1 cellular context compared by ENCODE assay signal in the genomic region with DNA sequence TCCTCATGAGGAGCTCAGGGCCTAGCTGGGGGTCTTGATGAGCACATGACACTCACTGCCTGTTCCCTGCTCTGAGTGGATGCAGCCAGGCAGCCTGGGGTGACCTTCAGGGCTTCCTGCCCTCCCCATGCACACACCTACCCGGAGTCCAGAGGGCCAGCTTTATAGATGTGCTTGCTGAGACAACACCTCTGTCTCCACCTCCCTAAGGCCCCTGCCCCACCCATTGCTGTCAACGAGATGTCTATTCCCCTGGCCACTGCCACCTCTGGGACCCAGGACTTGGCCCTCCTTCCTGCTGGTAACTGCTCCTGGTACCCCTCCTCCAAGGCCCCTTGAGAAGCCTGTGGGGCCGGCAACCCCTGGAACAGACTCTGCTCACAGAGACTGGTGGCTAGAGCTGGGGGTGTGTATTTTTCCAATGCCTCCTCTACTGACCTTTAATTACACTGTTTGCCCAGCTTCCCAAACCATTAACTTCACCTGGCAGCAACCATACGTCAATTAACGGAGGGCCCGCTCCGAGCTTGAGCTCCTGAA.
TF ChIP-seq lines count a peak whose summit lies in the region.

No MANE protein-coding gene starts in this region.

TF ChIP-seq in K562, 482 proteins besides CTCF, POLR2A, EP300 and RAD21 (continued from another document):
- TF ChIP-seq, protein P1, sequence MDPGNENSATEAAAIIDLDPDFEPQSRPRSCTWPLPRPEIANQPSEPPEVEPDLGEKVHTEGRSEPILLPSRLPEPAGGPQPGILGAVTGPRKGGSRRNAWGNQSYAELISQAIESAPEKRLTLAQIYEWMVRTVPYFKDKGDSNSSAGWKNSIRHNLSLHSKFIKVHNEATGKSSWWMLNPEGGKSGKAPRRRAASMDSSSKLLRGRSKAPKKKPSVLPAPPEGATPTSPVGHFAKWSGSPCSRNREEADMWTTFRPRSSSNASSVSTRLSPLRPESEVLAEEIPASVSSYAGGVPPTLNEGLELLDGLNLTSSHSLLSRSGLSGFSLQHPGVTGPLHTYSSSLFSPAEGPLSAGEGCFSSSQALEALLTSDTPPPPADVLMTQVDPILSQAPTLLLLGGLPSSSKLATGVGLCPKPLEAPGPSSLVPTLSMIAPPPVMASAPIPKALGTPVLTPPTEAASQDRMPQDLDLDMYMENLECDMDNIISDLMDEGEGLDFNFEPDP (CRISPR knock-in tag; IDR thresholded peaks at IDR 0.05), result no peak
- TF ChIP-seq, protein P2, sequence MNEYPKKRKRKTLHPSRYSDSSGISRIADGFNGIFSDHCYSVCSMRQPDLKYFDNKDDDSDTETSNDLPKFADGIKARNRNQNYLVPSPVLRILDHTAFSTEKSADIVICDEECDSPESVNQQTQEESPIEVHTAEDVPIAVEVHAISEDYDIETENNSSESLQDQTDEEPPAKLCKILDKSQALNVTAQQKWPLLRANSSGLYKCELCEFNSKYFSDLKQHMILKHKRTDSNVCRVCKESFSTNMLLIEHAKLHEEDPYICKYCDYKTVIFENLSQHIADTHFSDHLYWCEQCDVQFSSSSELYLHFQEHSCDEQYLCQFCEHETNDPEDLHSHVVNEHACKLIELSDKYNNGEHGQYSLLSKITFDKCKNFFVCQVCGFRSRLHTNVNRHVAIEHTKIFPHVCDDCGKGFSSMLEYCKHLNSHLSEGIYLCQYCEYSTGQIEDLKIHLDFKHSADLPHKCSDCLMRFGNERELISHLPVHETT (CRISPR knock-in tag; conservative IDR thresholded peaks at IDR 0.05 in 1 of 2, IDR thresholded peaks at IDR 0.05 in 1 of 2), result no peak
- TF ChIP-seq, protein P3, sequence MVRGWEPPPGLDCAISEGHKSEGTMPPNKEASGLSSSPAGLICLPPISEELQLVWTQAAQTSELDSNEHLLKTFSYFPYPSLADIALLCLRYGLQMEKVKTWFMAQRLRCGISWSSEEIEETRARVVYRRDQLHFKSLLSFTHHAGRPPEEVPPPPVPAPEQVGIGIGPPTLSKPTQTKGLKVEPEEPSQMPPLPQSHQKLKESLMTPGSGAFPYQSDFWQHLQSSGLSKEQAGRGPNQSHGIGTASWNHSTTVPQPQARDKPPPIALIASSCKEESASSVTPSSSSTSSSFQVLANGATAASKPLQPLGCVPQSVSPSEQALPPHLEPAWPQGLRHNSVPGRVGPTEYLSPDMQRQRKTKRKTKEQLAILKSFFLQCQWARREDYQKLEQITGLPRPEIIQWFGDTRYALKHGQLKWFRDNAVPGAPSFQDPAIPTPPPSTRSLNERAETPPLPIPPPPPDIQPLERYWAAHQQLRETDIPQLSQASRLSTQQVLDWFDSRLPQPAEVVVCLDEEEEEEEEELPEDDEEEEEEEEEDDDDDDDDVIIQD (CRISPR knock-in tag; IDR thresholded peaks at IDR 0.05), result no peak
- TF ChIP-seq ZNF707 (CRISPR knock-in tag; conservative IDR thresholded peaks at IDR 0.05) (no peak), BCL6 (CRISPR knock-in tag; IDR thresholded peaks at IDR 0.05) (no peak), HNRNPL (IDR thresholded peaks at IDR 0.05; ENCODE audit: low read depth, low read length) (no peak), OTX1 (CRISPR knock-in tag; IDR thresholded peaks at IDR 0.05) (no peak), SMAD3 (CRISPR knock-in tag; conservative IDR thresholded peaks at IDR 0.05) (no peak), ZNF76 (CRISPR knock-in tag; IDR thresholded peaks at IDR 0.05; ENCODE audit: borderline replicate concordance) (no peak), PURB (CRISPR knock-in tag; IDR thresholded peaks at IDR 0.05; ENCODE audit: low read depth) (no peak)
- TF ChIP-seq, protein P4, sequence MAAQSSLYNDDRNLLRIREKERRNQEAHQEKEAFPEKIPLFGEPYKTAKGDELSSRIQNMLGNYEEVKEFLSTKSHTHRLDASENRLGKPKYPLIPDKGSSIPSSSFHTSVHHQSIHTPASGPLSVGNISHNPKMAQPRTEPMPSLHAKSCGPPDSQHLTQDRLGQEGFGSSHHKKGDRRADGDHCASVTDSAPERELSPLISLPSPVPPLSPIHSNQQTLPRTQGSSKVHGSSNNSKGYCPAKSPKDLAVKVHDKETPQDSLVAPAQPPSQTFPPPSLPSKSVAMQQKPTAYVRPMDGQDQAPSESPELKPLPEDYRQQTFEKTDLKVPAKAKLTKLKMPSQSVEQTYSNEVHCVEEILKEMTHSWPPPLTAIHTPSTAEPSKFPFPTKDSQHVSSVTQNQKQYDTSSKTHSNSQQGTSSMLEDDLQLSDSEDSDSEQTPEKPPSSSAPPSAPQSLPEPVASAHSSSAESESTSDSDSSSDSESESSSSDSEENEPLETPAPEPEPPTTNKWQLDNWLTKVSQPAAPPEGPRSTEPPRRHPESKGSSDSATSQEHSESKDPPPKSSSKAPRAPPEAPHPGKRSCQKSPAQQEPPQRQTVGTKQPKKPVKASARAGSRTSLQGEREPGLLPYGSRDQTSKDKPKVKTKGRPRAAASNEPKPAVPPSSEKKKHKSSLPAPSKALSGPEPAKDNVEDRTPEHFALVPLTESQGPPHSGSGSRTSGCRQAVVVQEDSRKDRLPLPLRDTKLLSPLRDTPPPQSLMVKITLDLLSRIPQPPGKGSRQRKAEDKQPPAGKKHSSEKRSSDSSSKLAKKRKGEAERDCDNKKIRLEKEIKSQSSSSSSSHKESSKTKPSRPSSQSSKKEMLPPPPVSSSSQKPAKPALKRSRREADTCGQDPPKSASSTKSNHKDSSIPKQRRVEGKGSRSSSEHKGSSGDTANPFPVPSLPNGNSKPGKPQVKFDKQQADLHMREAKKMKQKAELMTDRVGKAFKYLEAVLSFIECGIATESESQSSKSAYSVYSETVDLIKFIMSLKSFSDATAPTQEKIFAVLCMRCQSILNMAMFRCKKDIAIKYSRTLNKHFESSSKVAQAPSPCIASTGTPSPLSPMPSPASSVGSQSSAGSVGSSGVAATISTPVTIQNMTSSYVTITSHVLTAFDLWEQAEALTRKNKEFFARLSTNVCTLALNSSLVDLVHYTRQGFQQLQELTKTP (IDR thresholded peaks at IDR 0.05; ENCODE audit: low read depth in 1 of 2, partially characterized antibody in 2 of 2), result no peak
TF ChIP-seq in K562: peak in this region for 0.
